In the genomic region with DNA sequence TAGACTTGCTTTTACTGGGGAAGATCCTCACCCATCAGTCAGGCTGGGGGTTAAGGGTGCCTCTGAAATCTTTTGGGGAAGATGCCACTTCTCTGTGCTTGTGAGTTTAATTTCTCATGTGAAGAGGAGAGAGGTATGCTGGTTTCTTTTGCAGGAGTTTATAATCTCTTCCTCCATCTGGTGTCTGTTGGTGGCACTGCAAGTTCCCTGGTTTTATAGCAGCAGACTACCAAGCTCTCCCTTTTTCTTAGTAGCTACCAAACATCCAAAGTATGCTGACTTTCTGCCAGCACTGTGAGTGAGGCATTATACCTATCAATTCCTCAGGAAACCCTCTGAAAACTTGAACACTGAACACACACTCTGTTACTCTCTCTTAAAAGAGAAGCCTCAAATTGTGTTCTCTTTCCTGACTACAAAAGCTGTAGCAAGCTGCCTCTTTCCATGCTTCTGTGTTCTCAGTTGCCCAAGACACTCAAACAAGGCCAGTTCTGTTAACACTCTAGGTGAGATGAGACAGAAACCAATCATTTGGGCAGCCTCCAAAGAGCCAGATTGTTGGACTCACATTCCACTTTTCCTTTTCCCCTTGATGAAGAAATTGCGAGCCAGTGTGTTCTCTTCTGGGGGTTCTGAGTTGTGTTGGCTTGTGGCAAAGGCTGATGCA, we compare ENCODE assay signal across 7 cellular contexts.
DNase-seq lines count a peak whose midpoint lies in the region; ATAC-seq and TF ChIP-seq lines count a peak whose summit lies in the region.

No MANE protein-coding gene starts in this region.

- peaks cover 2% of the 10 kb centered on the region for H3K36me3 Mint-ChIP-seq in neural progenitor cell

- H3K4me3 ChIP-seq in KMS-11 (IDR thresholded peaks at IDR 0.05; ENCODE audit: insufficient read depth, low read depth, low read length) (no peak overlapping the region), brain microvascular endothelial cell (ENCODE audit: low read depth, low read length) (no peak overlapping the region), neural progenitor cell (no peak overlapping the region)

- H3K27me3 Mint-ChIP-seq in neural progenitor cell (ENCODE audit: insufficient read depth, low read depth), result no peaks in the 10 kb centered on the region

- H4K20me1 ChIP-seq in KMS-11 (ENCODE audit: insufficient read depth), result no peaks in the 10 kb centered on the region
- no peaks in the 10 kb centered on the region for H4K20me1 ChIP-seq in neural progenitor cell (ENCODE audit: low read depth)

- TF ChIP-seq CTCF in GM13976 (IDR thresholded peaks at IDR 0.05; ENCODE audit: borderline replicate concordance, control extremely low read depth, extremely low read depth, insufficient read depth, missing control alignments) (peak; percentile 20), KMS-11 (conservative IDR thresholded peaks at IDR 0.05; ENCODE audit: low read depth, low read length) (peak; percentile 58), brain microvascular endothelial cell (IDR thresholded peaks at IDR 0.05; ENCODE audit: low read depth, low read length, missing control alignments) (peak; percentile 74), neural progenitor cell (IDR thresholded peaks at IDR 0.05) (peak; percentile 60)

- H3K9me3 ChIP-seq in neural progenitor cell (ENCODE audit: low read depth), result no peaks in the 10 kb centered on the region

- no peaks in the 10 kb centered on the region for H3K4me1 ChIP-seq in KMS-11 (ENCODE audit: low read depth, poor library complexity, severe bottlenecking)
- peaks cover 5% of the 10 kb centered on the region for H3K4me1 ChIP-seq in neural progenitor cell

- DNase-seq in GM13976 (ENCODE audit: low spot score) (no peak), brain microvascular endothelial cell (peak; percentile 69), neural progenitor cell (ENCODE audit: low spot score) (peak; percentile 26)

- peaks cover 25% of the 10 kb centered on the region for H3K4me1 Mint-ChIP-seq in neural progenitor cell

- H3K9ac ChIP-seq in KMS-11 (no peak overlapping the region), neural progenitor cell (no peak overlapping the region)

- H3K27me3 ChIP-seq in KMS-11 (ENCODE audit: insufficient read depth, low read depth) (no peaks in the 10 kb centered on the region), brain microvascular endothelial cell (replicated peaks) (no peaks in the 10 kb centered on the region), neural progenitor cell (no peaks in the 10 kb centered on the region)

- no peak overlapping the region for H3K4me3 Mint-ChIP-seq in neural progenitor cell

- H3K9me3 Mint-ChIP-seq in neural progenitor cell, result peaks cover 2% of the 10 kb centered on the region

- H3K27ac ChIP-seq in KMS-11 (no peak overlapping the region), brain microvascular endothelial cell (no peak overlapping the region), neural progenitor cell (no peak overlapping the region)

- H2AFZ ChIP-seq in KMS-11 (ENCODE audit: low read depth) (no peak overlapping the region), neural progenitor cell (replicated peaks) (peak overlapping the region; percentile 65)

- in situ Hi-C loops in GM13976 (cut with MboI; ENCODE audit: low sequenced_read_pairs, unreplicated experiment) (no loop called here), brain microvascular endothelial cell (cut with HindIII; ENCODE audit: low pct_ligation_motif_present, low sequenced_read_pairs) (no loop called here)

- no peak for ATAC-seq in GM19467 (IDR thresholded peaks at IDR 0.05; ENCODE audit: unreplicated experiment)
- ATAC-seq in GM18511 (IDR thresholded peaks at IDR 0.05; ENCODE audit: unreplicated experiment), result no peak
- no peak for ATAC-seq in HG02840 (IDR thresholded peaks at IDR 0.05; ENCODE audit: low FRiP score, unreplicated experiment)

- no peaks in the 10 kb centered on the region for H3K36me3 ChIP-seq in KMS-11 (ENCODE audit: insufficient read depth)
- no peaks in the 10 kb centered on the region for H3K36me3 ChIP-seq in brain microvascular endothelial cell (replicated peaks)
- H3K36me3 ChIP-seq in neural progenitor cell, result no peaks in the 10 kb centered on the region

- no peak overlapping the region for H3K4me2 ChIP-seq in KMS-11
- H3K4me2 ChIP-seq in neural progenitor cell, result no peak overlapping the region

- H3K27ac Mint-ChIP-seq in neural progenitor cell, result no peak overlapping the region

- H3F3A ChIP-seq in neural progenitor cell (ENCODE audit: low read depth), result no peaks in the 10 kb centered on the region

- H3K79me2 ChIP-seq in KMS-11 (ENCODE audit: insufficient read depth, low read depth) (no peaks in the 10 kb centered on the region), neural progenitor cell (ENCODE audit: low read depth) (no peaks in the 10 kb centered on the region)

Comparison
In these comparisons a context has a peak if more than half of its experiments do, and no peak if none do; other contexts are left out.
1. CTCF ChIP-seq: peak in every context shown above with its lines; median percentile 74 in brain microvascular endothelial cell; 60 in neural progenitor cell; 58 in KMS-11; 20 in GM13976.